Comparison of ENCODE assay signal across 11 cellular contexts in genomic region chr5:124718376-124718775, GRCh38. TPM values are rescaled to one million over a fixed set of nuclear protein-coding genes. Genes with fewer than 3 reads are reported as not detected.
DNase-seq lines count a peak whose midpoint lies in the region; ATAC-seq, FAIRE-seq and TF ChIP-seq lines count a peak whose summit lies in the region.
"Had no signal": no experiment of that assay in that cellular context is flagged by ENCODE, and none has a peak within 500 bp of the region (broad histone marks: within the 10 kb centered on the region; RNA-seq: fewer than 3 reads in every experiment).

No MANE protein-coding gene starts in this region.

- intact Hi-C loops in lower lobe of right lung (cut with DNase I): no loop called here

- no peak for TF ChIP-seq POLR2A in GM12892 (IDR thresholded peaks at IDR 0.05; ENCODE audit: low read depth, low read length)

- no peaks in the 10 kb centered on the region for H3K9me3 ChIP-seq in lower lobe of right lung

- no peaks in the 10 kb centered on the region for H3K27me3 ChIP-seq in lower lobe of right lung (ENCODE audit: low read depth)

- no peak overlapping the region for H3K27ac ChIP-seq in lower lobe of right lung

- ATAC-seq in lower lobe of right lung: no peak
- ATAC-seq: naive thymus-derived CD4-positive, alpha-beta T cell had no signal

- peaks cover 33% of the 10 kb centered on the region for H3K4me1 ChIP-seq in lower lobe of right lung

- H3K36me3 ChIP-seq in lower lobe of right lung: no peaks in the 10 kb centered on the region

- no peak overlapping the region for H3K4me3 ChIP-seq in lower lobe of right lung

- DNase-seq in GM12892 (ENCODE audit: insufficient read length) (no peak), NCI-H446 (lab: John Stamatoyannopoulos, UW) (peak; percentile 77 to 92), cerebellum (ENCODE audit: low spot score) (peak; percentile 60), nucleus accumbens (lab: John Stamatoyannopoulos, UW) (peak in 34 of 56 donors; percentile 9 to 82 (median 46)), lower lobe of right lung (no peak), RCC 7860 (ENCODE audit: low spot score) (no peak), dedifferentiated amniotic fluid mesenchymal stem cell (ENCODE audit: extremely low spot score) (no peak), SHP77 (lab: John Stamatoyannopoulos, UW) (no peak)
- DNase-seq: Calu3; naive thymus-derived CD4-positive, alpha-beta T cell; stimulated activated CD4-positive, alpha-beta T cell treated with anti-CD3 and anti-CD28 coated beads, Interleukin-12 subunit alpha, Interleukin-12 subunit beta, amount 100 ng/mL, for 4 hours had no signal

- TF ChIP-seq CTCF in lower lobe of right lung (IDR thresholded peaks at IDR 0.05): no peak

- FAIRE-seq in GM12892 (lab: Jason Lieb, UNC) (peak; percentile 27), RCC 7860 (lab: Jason Lieb, UNC) (no peak)

RNA-seq across cellular contexts. Expression of gene ZNF608, which starts 28.1 kb away (rescaled TPM):
- polyA plus RNA-seq in GM12892 (2012; ENCODE audit: missing spikeins): 12.9 TPM
- 86.3 TPM for total RNA-seq in cerebellum
- 27.9 TPM for total RNA-seq in lower lobe of right lung
- polyA plus RNA-seq: naive thymus-derived CD4-positive, alpha-beta T cell had no signal

Comparison
In these comparisons a context has a peak if more than half of its experiments do, and no peak if none do; other contexts are left out.
1. DNase-seq: peak in NCI-H446 (2 of 2), cerebellum (single experiment) and nucleus accumbens (34 of 56); none in GM12892 (single experiment), lower lobe of right lung (single experiment), RCC 7860 (single experiment), dedifferentiated amniotic fluid mesenchymal stem cell (single experiment) and SHP77 (0 of 2).